34 cellular contexts compared by ENCODE assay signal in genomic region chr12:95810411-95810810, GRCh38. TPM values are rescaled to one million over a fixed set of nuclear protein-coding genes. Genes with fewer than 3 reads are reported as not detected.
"Had no signal": no experiment of that assay in that cellular context is flagged by ENCODE, and none has a peak within 500 bp of the region (broad histone marks: within the 10 kb centered on the region; RNA-seq: fewer than 3 reads in every experiment).

No MANE protein-coding gene starts in this region.

- H3K36me3 Mint-ChIP-seq: activated CD4-positive, alpha-beta memory T cell treated with anti-CD3 and anti-CD28 coated beads for 36 hours; activated CD8-positive, alpha-beta memory T cell treated with anti-CD3 and anti-CD28 coated beads, Interleukin-2, amount 10 ng/mL, durations not matched to agents 7 days and 5 days; activated naive CD4-positive, alpha-beta T cell treated with anti-CD3 and anti-CD28 coated beads, Interleukin-2, amount 50 U/mL, for 24 hours; activated naive CD8-positive, alpha-beta T cell treated with anti-CD3 and anti-CD28 coated beads for 36 hours had no signal

- H3K4me3 Mint-ChIP-seq: activated CD4-positive, alpha-beta memory T cell treated with anti-CD3 and anti-CD28 coated beads for 36 hours; activated CD4-positive, alpha-beta T cell treated with anti-CD3 and anti-CD28 coated beads for 36 hours; activated CD4-positive, alpha-beta T cell treated with anti-CD3 and anti-CD28 coated beads, Interleukin-2, amount 10 ng/mL, durations not matched to agents 24 days and 14 days; activated CD8-positive, alpha-beta memory T cell treated with anti-CD3 and anti-CD28 coated beads, Interleukin-2, amount 10 ng/mL, durations not matched to agents 7 days and 5 days; activated CD8-positive, alpha-beta T cell treated with anti-CD3 and anti-CD28 coated beads, Interleukin-2, amount 10 ng/mL, durations not matched to agents 7 days and 5 days; activated naive CD4-positive, alpha-beta T cell treated with anti-CD3 and anti-CD28 coated beads for 36 hours; activated naive CD4-positive, alpha-beta T cell treated with anti-CD3 and anti-CD28 coated beads, Interleukin-2, amount 50 U/mL, for 24 hours; activated naive CD8-positive, alpha-beta T cell treated with anti-CD3 and anti-CD28 coated beads for 36 hours; activated naive CD8-positive, alpha-beta T cell treated with anti-CD3 and anti-CD28 coated beads, Interleukin-2, amount 50 U/mL, for 24 hours; activated T-helper 1 cell treated with anti-CD3 and anti-CD28 coated beads, Interleukin-12 subunit alpha, Interleukin-12 subunit beta, Interleukin-2, Interleukin-4 antibody, amounts not matched to agents 30 ng/mL and 10 ng/mL and 1 ng/mL, durations not matched to agents 14 hours and 24 hours and 36 hours; effector memory CD8-positive, alpha-beta T cell had no signal

- H3K4me1 Mint-ChIP-seq: activated CD4-positive, alpha-beta T cell treated with anti-CD3 and anti-CD28 coated beads, Interleukin-2, amount 10 ng/mL, durations not matched to agents 24 days and 14 days; activated naive CD4-positive, alpha-beta T cell treated with anti-CD3 and anti-CD28 coated beads, Interleukin-2, amount 50 U/mL, for 24 hours; activated naive CD8-positive, alpha-beta T cell treated with anti-CD3 and anti-CD28 coated beads for 36 hours; activated naive CD8-positive, alpha-beta T cell treated with anti-CD3 and anti-CD28 coated beads, Interleukin-2, amount 50 U/mL, for 24 hours had no signal

- H3K27me3 ChIP-seq: adrenal gland, body of pancreas, esophagus squamous epithelium, gastroesophageal sphincter had no signal

- DNase-seq: activated CD4-positive, alpha-beta memory T cell treated with anti-CD3 and anti-CD28 coated beads for 36 hours; activated CD4-positive, alpha-beta T cell treated with anti-CD3 and anti-CD28 coated beads for 36 hours; activated CD4-positive, alpha-beta T cell treated with anti-CD3 and anti-CD28 coated beads, Interleukin-2, amount 10 ng/mL, durations not matched to agents 24 days and 14 days; activated CD4-positive, CD25-positive, alpha-beta regulatory T cell; activated CD4-positive, CD25-positive, alpha-beta regulatory T cell treated with anti-CD3 and anti-CD28 coated beads, Interleukin-2, amount 50 U/mL, for 72 hours; activated CD8-positive, alpha-beta memory T cell treated with anti-CD3 and anti-CD28 coated beads, Interleukin-2, amount 10 ng/mL, durations not matched to agents 7 days and 5 days; activated CD8-positive, alpha-beta memory T cell treated with anti-CD3 and anti-CD28 coated beads, Interleukin-2, amount 50 U/mL, for 4 hours; activated CD8-positive, alpha-beta T cell treated with anti-CD3 and anti-CD28 coated beads, Interleukin-2, amount 10 ng/mL, durations not matched to agents 7 days and 5 days; activated effector memory CD4-positive, alpha-beta T cell treated with anti-CD3 and anti-CD28 coated beads, Interleukin-2, amount 50 U/mL, for 16 hours; activated naive CD4-positive, alpha-beta T cell treated with anti-CD3 and anti-CD28 coated beads for 36 hours; activated naive CD8-positive, alpha-beta T cell treated with anti-CD3 and anti-CD28 coated beads for 36 hours; activated naive CD8-positive, alpha-beta T cell treated with anti-CD3 and anti-CD28 coated beads, Interleukin-2, amount 50 U/mL, for 24 hours; activated T-cell treated with anti-CD3 and anti-CD28 coated beads, Interleukin-2, amount 50 U/mL, for 1 hour; activated T-cell treated with anti-CD3 and anti-CD28 coated beads, Interleukin-2, amount 50 U/mL, for 48 hours; adrenal gland; amygdala; aorta; body of pancreas; caudate nucleus; cortex of kidney; dermis blood vessel endothelial cell; effector CD4-positive, alpha-beta T cell; effector memory CD8-positive, alpha-beta T cell; esophagus squamous epithelium; foreskin melanocyte; T-helper 2 cell had no signal

- H3K27ac Mint-ChIP-seq: activated CD4-positive, alpha-beta memory T cell treated with anti-CD3 and anti-CD28 coated beads for 36 hours; activated CD4-positive, alpha-beta T cell treated with anti-CD3 and anti-CD28 coated beads for 36 hours; activated CD4-positive, alpha-beta T cell treated with anti-CD3 and anti-CD28 coated beads, Interleukin-2, amount 10 ng/mL, durations not matched to agents 24 days and 14 days; activated CD8-positive, alpha-beta memory T cell treated with anti-CD3 and anti-CD28 coated beads, Interleukin-2, amount 10 ng/mL, durations not matched to agents 7 days and 5 days; activated CD8-positive, alpha-beta T cell treated with anti-CD3 and anti-CD28 coated beads, Interleukin-2, amount 10 ng/mL, durations not matched to agents 7 days and 5 days; activated naive CD4-positive, alpha-beta T cell treated with anti-CD3 and anti-CD28 coated beads for 36 hours; activated naive CD4-positive, alpha-beta T cell treated with anti-CD3 and anti-CD28 coated beads, Interleukin-2, amount 50 U/mL, for 24 hours; activated naive CD8-positive, alpha-beta T cell treated with anti-CD3 and anti-CD28 coated beads for 36 hours; activated naive CD8-positive, alpha-beta T cell treated with anti-CD3 and anti-CD28 coated beads, Interleukin-2, amount 50 U/mL, for 24 hours; activated T-helper 1 cell treated with anti-CD3 and anti-CD28 coated beads, Interleukin-12 subunit alpha, Interleukin-12 subunit beta, Interleukin-2, Interleukin-4 antibody, amounts not matched to agents 30 ng/mL and 10 ng/mL and 1 ng/mL, durations not matched to agents 14 hours and 24 hours and 36 hours; activated T-helper 2 cell treated with anti-CD3 and anti-CD28 coated beads, Interferon-gamma antibody, Interleukin-2, Interleukin-4, amounts not matched to agents 10 μg/mL and 5 μg/mL and 100 μg/mL, durations not matched to agents 14 hours and 24 hours and 36 hours; effector memory CD8-positive, alpha-beta T cell had no signal

- FAIRE-seq: colon had no signal

- H3K4me1 ChIP-seq: adrenal gland had no signal

- ATAC-seq: activated CD4-positive, alpha-beta T cell treated with anti-CD3 and anti-CD28 coated beads for 36 hours; activated CD8-positive, alpha-beta memory T cell treated with anti-CD3 and anti-CD28 coated beads, Interleukin-2, amount 10 ng/mL, durations not matched to agents 7 days and 5 days; activated CD8-positive, alpha-beta T cell treated with anti-CD3 and anti-CD28 coated beads, Interleukin-2, amount 10 ng/mL, durations not matched to agents 7 days and 5 days; activated naive CD8-positive, alpha-beta T cell treated with anti-CD3 and anti-CD28 coated beads, Interleukin-2, amount 50 U/mL, for 24 hours; body of pancreas; effector memory CD8-positive, alpha-beta T cell; gastroesophageal sphincter had no signal

- H3K9me3 Mint-ChIP-seq: activated CD4-positive, alpha-beta memory T cell treated with anti-CD3 and anti-CD28 coated beads for 36 hours; activated CD4-positive, alpha-beta T cell treated with anti-CD3 and anti-CD28 coated beads, Interleukin-2, amount 10 ng/mL, durations not matched to agents 24 days and 14 days; activated naive CD4-positive, alpha-beta T cell treated with anti-CD3 and anti-CD28 coated beads for 36 hours; activated naive CD4-positive, alpha-beta T cell treated with anti-CD3 and anti-CD28 coated beads, Interleukin-2, amount 50 U/mL, for 24 hours; activated naive CD8-positive, alpha-beta T cell treated with anti-CD3 and anti-CD28 coated beads for 36 hours; activated naive CD8-positive, alpha-beta T cell treated with anti-CD3 and anti-CD28 coated beads, Interleukin-2, amount 50 U/mL, for 24 hours; activated T-helper 1 cell treated with anti-CD3 and anti-CD28 coated beads, Interleukin-12 subunit alpha, Interleukin-12 subunit beta, Interleukin-2, Interleukin-4 antibody, amounts not matched to agents 30 ng/mL and 10 ng/mL and 1 ng/mL, durations not matched to agents 14 hours and 24 hours and 36 hours; activated T-helper 2 cell treated with anti-CD3 and anti-CD28 coated beads, Interferon-gamma antibody, Interleukin-2, Interleukin-4, amounts not matched to agents 10 μg/mL and 5 μg/mL and 100 μg/mL, durations not matched to agents 14 hours and 24 hours and 36 hours; effector memory CD8-positive, alpha-beta T cell had no signal

- H3K4me3 ChIP-seq: adrenal gland, body of pancreas, esophagus squamous epithelium, gastroesophageal sphincter had no signal

- H3K36me3 ChIP-seq: adrenal gland, esophagus squamous epithelium, gastroesophageal sphincter had no signal

- H3K27ac ChIP-seq: adrenal gland, body of pancreas, epithelial cell of prostate, esophagus squamous epithelium, gastroesophageal sphincter had no signal

- H3K9me3 ChIP-seq: adrenal gland, body of pancreas, esophagus squamous epithelium, gastroesophageal sphincter had no signal

RNA-seq across cellular contexts. Expression of gene NTN4, which starts 19.8 kb away (rescaled TPM):
- total RNA-seq: activated CD4-positive, alpha-beta T cell treated with anti-CD3 and anti-CD28 coated beads for 36 hours; activated CD4-positive, alpha-beta T cell treated with anti-CD3 and anti-CD28 coated beads, Interleukin-2, amount 10 ng/mL, durations not matched to agents 24 days and 14 days; activated CD8-positive, alpha-beta memory T cell treated with anti-CD3 and anti-CD28 coated beads for 36 hours; activated CD8-positive, alpha-beta memory T cell treated with anti-CD3 and anti-CD28 coated beads, Interleukin-2, amount 10 ng/mL, durations not matched to agents 7 days and 5 days; activated CD8-positive, alpha-beta T cell treated with anti-CD3 and anti-CD28 coated beads, Interleukin-2, amount 10 ng/mL, durations not matched to agents 7 days and 5 days; activated naive CD4-positive, alpha-beta T cell treated with anti-CD3 and anti-CD28 coated beads for 36 hours; activated naive CD8-positive, alpha-beta T cell treated with anti-CD3 and anti-CD28 coated beads for 36 hours; activated T-helper 1 cell treated with anti-CD3 and anti-CD28 coated beads, Interleukin-12 subunit alpha, Interleukin-12 subunit beta, Interleukin-2, Interleukin-4 antibody, amounts not matched to agents 30 ng/mL and 10 ng/mL and 1 ng/mL, durations not matched to agents 14 hours and 24 hours and 36 hours; activated T-helper 2 cell treated with anti-CD3 and anti-CD28 coated beads, Interferon-gamma antibody, Interleukin-2, Interleukin-4, amounts not matched to agents 10 μg/mL and 5 μg/mL and 100 μg/mL, durations not matched to agents 14 hours and 24 hours and 36 hours; T-helper 1 cell treated with Interleukin-12 subunit alpha and Interleukin-12 subunit beta and Interleukin-4 antibody, amounts not matched to agents 30 ng/mL and 1 ng/mL, for 36 hours had no signal
